Comparison of ENCODE assay signal across 11 cellular contexts in genomic region chr18:55401638-55402191, GRCh38.
DNase-seq lines count a peak whose midpoint lies in the region; ATAC-seq and TF ChIP-seq lines count a peak whose summit lies in the region.
"Had no signal": no experiment of that assay in that cellular context is flagged by ENCODE, and none has a peak within 500 bp of the region (broad histone marks: within the 10 kb centered on the region; RNA-seq: fewer than 3 reads in every experiment).

No MANE protein-coding gene starts in this region.

- no peaks in the 10 kb centered on the region for H3K9me3 Mint-ChIP-seq in activated T-cell treated with anti-CD3 and anti-CD28 coated beads, Interleukin-2, amount 50 U/mL, for 24 hours

- TF ChIP-seq CTCF in brain microvascular endothelial cell (IDR thresholded peaks at IDR 0.05; ENCODE audit: low read depth, low read length, missing control alignments) (no peak), gastrocnemius medialis (IDR thresholded peaks at IDR 0.05 in 4 of 5, conservative IDR thresholded peaks at IDR 0.05 in 1 of 5) (no peak)

- H3K27ac ChIP-seq in brain microvascular endothelial cell (peak overlapping the region; percentile 81), gastrocnemius medialis (peak overlapping the region; percentile 80 to 85 (median 81))

- peak in 1 of 2 donors; percentile 11 for TF ChIP-seq POLR2A in gastrocnemius medialis (IDR thresholded peaks at IDR 0.05)

- H3K27me3 Mint-ChIP-seq in activated T-cell treated with anti-CD3 and anti-CD28 coated beads, Interleukin-2, amount 50 U/mL, for 24 hours = no peaks in the 10 kb centered on the region

- peak; percentile 61 for DNase-seq in GM03348 (ENCODE audit: low spot score)
- peak; percentile 73 for DNase-seq in brain microvascular endothelial cell
- DNase-seq in iPS-NIHi11 (ENCODE audit: low spot score) = peak; percentile 22
- DNase-seq in gastrocnemius medialis = peak in 1 of 2 donors; percentile 26
- DNase-seq in activated effector memory CD4-positive, alpha-beta T cell treated with anti-CD3 and anti-CD28 coated beads, Interleukin-2, amount 50 U/mL, for 16 hours = no peak
- DNase-seq in cerebellar nuclear complex (lab: John Stamatoyannopoulos, UW) = no peak
- no peak for DNase-seq in activated T-cell treated with anti-CD3 and anti-CD28 coated beads, Interleukin-2, amount 50 U/mL, for 24 hours
- DNase-seq: DND-41, GOT3, NCI-H2171 treated with DMSO at 0.1 percent for 48 hours had no signal

- ATAC-seq in gastrocnemius medialis (peak; percentile 22 to 27), HG03571 (IDR thresholded peaks at IDR 0.05; ENCODE audit: unreplicated experiment) (no peak)

- peaks cover 78 to 94% of the 10 kb centered on the region in 2 donors for H3K4me1 ChIP-seq in gastrocnemius medialis

- no peak overlapping the region for H3K4me3 Mint-ChIP-seq in activated T-cell treated with anti-CD3 and anti-CD28 coated beads, Interleukin-2, amount 50 U/mL, for 24 hours

- in situ Hi-C loops in brain microvascular endothelial cell (cut with HindIII; ENCODE audit: low pct_ligation_motif_present, low sequenced_read_pairs) (no loop called here), gastrocnemius medialis (cut with MboI; ENCODE audit: low sequenced_read_pairs in 4 of 4) (loop anchor here in 2 of 4 donors (10.0 to 25.0 kb wide), 5 partner anchors 77 to 386 kb away; no protein-coding TSS in a partner anchor)

- intact Hi-C loops in gastrocnemius medialis (cut with DNase I; ENCODE audit: low total_unique reads) = loop anchor here (5.0 kb wide), 2 partner anchors 64 to 376 kb away; no protein-coding TSS in a partner anchor

- no peak overlapping the region for H3K27ac Mint-ChIP-seq in activated T-cell treated with anti-CD3 and anti-CD28 coated beads, Interleukin-2, amount 50 U/mL, for 24 hours

- H3K4me3 ChIP-seq in brain microvascular endothelial cell (ENCODE audit: low read depth, low read length) (peak overlapping the region; percentile 23), gastrocnemius medialis (peak overlapping the region; percentile 49 to 50 (median 50))

- no peaks in the 10 kb centered on the region for H3K9me3 ChIP-seq in gastrocnemius medialis

- no peaks in the 10 kb centered on the region for H3K36me3 Mint-ChIP-seq in activated T-cell treated with anti-CD3 and anti-CD28 coated beads, Interleukin-2, amount 50 U/mL, for 24 hours (ENCODE audit: low read depth)

- H3K4me1 Mint-ChIP-seq in activated T-cell treated with anti-CD3 and anti-CD28 coated beads, Interleukin-2, amount 50 U/mL, for 24 hours (ENCODE audit: low read depth) = no peaks in the 10 kb centered on the region

- H3K27me3 ChIP-seq in brain microvascular endothelial cell (replicated peaks) (no peaks in the 10 kb centered on the region), gastrocnemius medialis (no peaks in the 10 kb centered on the region)

- H3K36me3 ChIP-seq in brain microvascular endothelial cell (replicated peaks) (no peaks in the 10 kb centered on the region), gastrocnemius medialis (no peaks in the 10 kb centered on the region)

Comparison
In these comparisons a context has a peak if more than half of its experiments do, and no peak if none do; other contexts are left out.
1. DNase-seq: peak in GM03348 (single experiment), brain microvascular endothelial cell (single experiment) and iPS-NIHi11 (single experiment); none in activated effector memory CD4-positive, alpha-beta T cell treated with anti-CD3 and anti-CD28 coated beads, Interleukin-2, amount 50 U/mL, for 16 hours (single experiment), cerebellar nuclear complex (0 of 2) and activated T-cell treated with anti-CD3 and anti-CD28 coated beads, Interleukin-2, amount 50 U/mL, for 24 hours (single experiment).